In genomic region chr9:91374939-91375338, GRCh38 we compare ENCODE assay signal across 16 cellular contexts. TPM values are rescaled to one million over a fixed set of nuclear protein-coding genes. Genes with fewer than 3 reads are reported as not detected.
DNase-seq lines count a peak whose midpoint lies in the region; ATAC-seq and TF ChIP-seq lines count a peak whose summit lies in the region.
"Had no signal": no experiment of that assay in that cellular context is flagged by ENCODE, and none has a peak within 500 bp of the region (broad histone marks: within the 10 kb centered on the region; RNA-seq: fewer than 3 reads in every experiment).

No MANE protein-coding gene starts in this region.

- CTCF ChIA-PET in AG04450 (lab: Charles Lee), result interaction anchor here (0.6 kb wide), 1 partner anchor 46 kb away, joined by 4 read pairs; no protein-coding TSS in a partner anchor

- POLR2A ChIA-PET in AG04450 (lab: Yijun Ruan, JAX), result interaction anchor here (1.3 kb wide), 1 partner anchor 9 kb away, joined by 3 read pairs; no protein-coding TSS in a partner anchor

- peaks cover 3% of the 10 kb centered on the region; the same call in 1 of the 2 replicates for H3K9me3 ChIP-seq in AG04450 (ENCODE audit: control insufficient read depth, insufficient read depth, low read length)
- H3K9me3 ChIP-seq: ascending aorta, Peyer's patch had no signal

- peak overlapping the region; percentile 47 for H3K27ac ChIP-seq in AG04450 (ENCODE audit: low read depth, low read length)
- H3K27ac ChIP-seq: ascending aorta, Peyer's patch had no signal

- TF ChIP-seq CTCF in AG04450 (IDR thresholded peaks at IDR 0.05; ENCODE audit: low read depth, low read length) (no peak), fibroblast of villous mesenchyme (IDR thresholded peaks at IDR 0.05; ENCODE audit: insufficient read depth, low read depth, low read length) (no peak)

- no peak for ATAC-seq in HG03571 (IDR thresholded peaks at IDR 0.05; ENCODE audit: unreplicated experiment)
- ATAC-seq: activated T-cell treated with anti-CD3 and anti-CD28 coated beads, Interleukin-2, amount 50 U/mL, for 4 hours had no signal

- peak; percentile 68 for DNase-seq in AG04450 (ENCODE audit: low read depth, low spot score)
- DNase-seq in GM04504 (ENCODE audit: low read depth), result peak; percentile 66
- peak; percentile 80 for DNase-seq in amniotic epithelial cell (ENCODE audit: low read depth)
- peak; percentile 75 for DNase-seq in fibroblast of villous mesenchyme (ENCODE audit: low read depth)
- no peak for DNase-seq in MV-4-11 (lab: John Stamatoyannopoulos, UW)
- DNase-seq in SIG-M5 (lab: John Stamatoyannopoulos, UW), result no peak
- DNase-seq in NCI-H2029 (lab: John Stamatoyannopoulos, UW), result no peak
- DNase-seq: activated CD4-positive, alpha-beta T cell treated with anti-CD3 and anti-CD28 coated beads, Interleukin-2, amount 10 ng/mL, durations not matched to agents 24 days and 14 days; activated T-cell treated with anti-CD3 and anti-CD28 coated beads, Interleukin-2, amount 50 U/mL, for 4 hours; GF-D8; head of caudate nucleus; NCI-H510A; Peyer's patch; posterior cingulate gyrus had no signal

- H3K4me3 ChIP-seq in AG04450 (ENCODE audit: low read depth, low read length) (no peak overlapping the region), fibroblast of villous mesenchyme (ENCODE audit: low read depth, low read length) (no peak overlapping the region)
- H3K4me3 ChIP-seq: ascending aorta, Peyer's patch had no signal

- no peaks in the 10 kb centered on the region for H3K27me3 ChIP-seq in AG04450 (ENCODE audit: control insufficient read depth, insufficient read depth, low read length)
- H3K27me3 ChIP-seq: ascending aorta, Peyer's patch had no signal

RNA-seq across cellular contexts. Expression of gene AUH, which starts 13.2 kb away (rescaled TPM):
- 6.7 and 9.1 TPM in 2 replicates for polyA plus RNA-seq in AG04450 (2011; rRNA removed)
- polyA minus RNA-seq in AG04450 (2011; rRNA and poly(A)+ RNA removed), result 4.2 and 8.1 TPM in 2 replicates
- 13.2 and 13.4 TPM in 2 replicates for total RNA-seq in fibroblast of villous mesenchyme

RNA-seq across cellular contexts. Expression of gene NFIL3, which starts 48.7 kb away (rescaled TPM):
- polyA plus RNA-seq in AG04450 (2011; rRNA removed), result 30.2 and 30.3 TPM in 2 replicates
- polyA minus RNA-seq in AG04450 (2011; rRNA and poly(A)+ RNA removed), result 23.6 and 32.1 TPM in 2 replicates
- total RNA-seq in fibroblast of villous mesenchyme, result 15.5 and 18.1 TPM in 2 replicates

Comparison
In these comparisons a context has a peak if more than half of its experiments do, and no peak if none do; other contexts are left out.
1. DNase-seq: peak in AG04450 (single experiment), GM04504 (single experiment), amniotic epithelial cell (single experiment) and fibroblast of villous mesenchyme (single experiment); none in MV-4-11 (single experiment), SIG-M5 (single experiment) and NCI-H2029 (single experiment).